ENCODE assay signal across 1 cellular context in genomic region chr15:91982401-91982800, GRCh38.
TF ChIP-seq lines count a peak whose summit lies in the region.

No MANE protein-coding gene starts in this region.

TF ChIP-seq in SK-N-SH, 30 proteins besides CTCF, POLR2A, EP300 and RAD21 (continued from another document):
- TF ChIP-seq REST (IDR thresholded peaks at IDR 0.05; ENCODE audit: low read depth, low read length) (no peak), MEF2A (IDR thresholded peaks at IDR 0.05; ENCODE audit: borderline replicate concordance, low read depth) (no peak), SMC3 (IDR thresholded peaks at IDR 0.05; ENCODE audit: low read depth, low read length) (no peak), ZBTB33 (IDR thresholded peaks at IDR 0.05; ENCODE audit: borderline replicate concordance, low read depth) (no peak), RFX5 (IDR thresholded peaks at IDR 0.05; ENCODE audit: low read length) (no peak), NFIC (IDR thresholded peaks at IDR 0.05; ENCODE audit: borderline replicate concordance) (no peak), EZH2phosphoT487 (IDR thresholded peaks at IDR 0.05; ENCODE audit: borderline replicate concordance, low read depth) (no peak), NRF1 (IDR thresholded peaks at IDR 0.05; ENCODE audit: low read depth, low read length) (no peak), ELF1 (IDR thresholded peaks at IDR 0.05) (no peak), USF1 (IDR thresholded peaks at IDR 0.05; ENCODE audit: borderline replicate concordance, low read depth) (no peak), FOSL2 (IDR thresholded peaks at IDR 0.05; ENCODE audit: borderline replicate concordance, low read depth) (no peak)
